ENCODE assay signal across 8 cellular contexts in genomic region chrX:115940888-115941332, GRCh38.
A peak's percentile ranks its signal among the peaks of the same experiment; 100 is the strongest.
DNase-seq lines count a peak whose midpoint lies in the region; ATAC-seq and TF ChIP-seq lines count a peak whose summit lies in the region.

No MANE protein-coding gene starts in this region.

- H3K9me3 ChIP-seq in colonic mucosa (no peaks in the 10 kb centered on the region), neuron (ENCODE audit: low read length) (no peaks in the 10 kb centered on the region)

- no peaks in the 10 kb centered on the region for H3K4me1 ChIP-seq in colonic mucosa
- H3K4me1 ChIP-seq in neuron (ENCODE audit: insufficient read depth, low read length): no peaks in the 10 kb centered on the region

- H3K9ac ChIP-seq in colonic mucosa (ENCODE audit: low read depth in 2 of 2, low read length in 2 of 2): no peak overlapping the region

- peak overlapping the region; percentile 39 for H2AFZ ChIP-seq in neuron (ENCODE audit: low read depth, low read length)

- H3K36me3 ChIP-seq in colonic mucosa (no peaks in the 10 kb centered on the region), neuron (ENCODE audit: insufficient read depth, low read length) (no peaks in the 10 kb centered on the region)

- intact Hi-C loops in colonic mucosa (cut with DNase I): no loop called here

- H3K4me3 ChIP-seq in colonic mucosa (no peak overlapping the region), neuron (ENCODE audit: low read length) (peak overlapping the region; percentile 44)

- peak; percentile 44 for TF ChIP-seq CTCF in colonic mucosa (IDR thresholded peaks at IDR 0.05)

- peak in 13 of 14 donors; percentile 3 to 90 (median 77) for DNase-seq in C1 segment of cervical spinal cord (lab: John Stamatoyannopoulos, UW)
- DNase-seq in NCI-H524 (lab: John Stamatoyannopoulos, UW): peak; percentile 91 to 95
- peak; percentile 88 for DNase-seq in colonic mucosa
- no peak for DNase-seq in AG20443 (ENCODE audit: low spot score)
- DNase-seq in D341Med (ENCODE audit: low spot score): no peak

- ATAC-seq in GM18909 (IDR thresholded peaks at IDR 0.05; ENCODE audit: poor library complexity, unreplicated experiment) (peak; percentile 74), HG03280 (IDR thresholded peaks at IDR 0.05; ENCODE audit: unreplicated experiment) (peak; percentile 60)

- no peak overlapping the region for H3K27ac ChIP-seq in colonic mucosa

- H3K27me3 ChIP-seq in colonic mucosa (peaks cover 6% of the 10 kb centered on the region), neuron (ENCODE audit: insufficient read depth, low read length) (peaks cover 3% of the 10 kb centered on the region)

Comparison
In these comparisons a context has a peak if more than half of its experiments do, and no peak if none do; other contexts are left out.
1. DNase-seq: peak in C1 segment of cervical spinal cord (13 of 14), NCI-H524 (2 of 2) and colonic mucosa (single experiment); none in AG20443 (single experiment) and D341Med (single experiment).